ENCODE assay signal across 20 cellular contexts in genomic region chr4:152776352-152776751, GRCh38. TPM values are rescaled to one million over a fixed set of nuclear protein-coding genes. Genes with fewer than 3 reads are reported as not detected.
A peak's percentile ranks its signal among the peaks of the same experiment; 100 is the strongest.
DNase-seq lines count a peak whose midpoint lies in the region; ATAC-seq and TF ChIP-seq lines count a peak whose summit lies in the region.
"Had no signal": no experiment of that assay in that cellular context is flagged by ENCODE, and none has a peak within 500 bp of the region (broad histone marks: within the 10 kb centered on the region; RNA-seq: fewer than 3 reads in every experiment).

No MANE protein-coding gene starts in this region.

- POLR2A ChIA-PET in RWPE1 (lab: Yijun Ruan, JAX; ENCODE audit: low non-redundant PET): no interaction called here
- POLR2A ChIA-PET in naive thymus-derived CD4-positive, alpha-beta T cell (lab: Charles Lee): no interaction called here

- CTCF ChIA-PET in RWPE1 (lab: Yijun Ruan, JAX): interaction anchor here (0.6 kb wide), 1 partner anchor 1414 kb away, joined by 3 read pairs; no protein-coding TSS in a partner anchor
- CTCF ChIA-PET in naive thymus-derived CD4-positive, alpha-beta T cell (lab: Charles Lee): no interaction called here

- H3K36me3 Mint-ChIP-seq in nephron (ENCODE audit: low read depth): no peaks in the 10 kb centered on the region
- no peaks in the 10 kb centered on the region for H3K36me3 Mint-ChIP-seq in naive thymus-derived CD4-positive, alpha-beta T cell

- peaks cover 17% of the 10 kb centered on the region for H3K4me1 Mint-ChIP-seq in nephron
- peaks cover 13 to 39% (median 22%) of the 10 kb centered on the region in 7 donors for H3K4me1 Mint-ChIP-seq in naive thymus-derived CD4-positive, alpha-beta T cell

- intact Hi-C loops in naive thymus-derived CD4-positive, alpha-beta T cell (cut with micrococcal nuclease): loop anchor here in 1 of 2 donors (5.0 kb wide), 1 partner anchor 319 kb away; no protein-coding TSS in a partner anchor

- peak; percentile 42 for DNase-seq in COLO829 (ENCODE audit: low spot score)
- DNase-seq in RWPE1 (ENCODE audit: low spot score): peak; percentile 30
- DNase-seq in cardiac fibroblast (ENCODE audit: low read depth in 2 of 2): peak; percentile 25 to 31
- DNase-seq in erythroblast (lab: John Stamatoyannopoulos, UW): no peak
- DNase-seq in HT-29 (ENCODE audit: low spot score): no peak
- no peak for DNase-seq in naive thymus-derived CD4-positive, alpha-beta T cell
- DNase-seq: AML-193, Calu3, DMS79, GOT3, MM.1S, NCI-H1105, NCI-H187, NCI-H446 treated with DMSO at 0.1 percent for 48 hours, NCI-H82, SHP77 had no signal

- TF ChIP-seq CTCF in RWPE1 (conservative IDR thresholded peaks at IDR 0.05; ENCODE audit: low read depth) (no peak), cardiac fibroblast (IDR thresholded peaks at IDR 0.05; ENCODE audit: low read depth, low read length) (no peak), nephron (IDR thresholded peaks at IDR 0.05; ENCODE audit: unreplicated experiment in 3 of 3) (no peak)

- H3K27ac Mint-ChIP-seq in nephron: no peak overlapping the region
- H3K27ac Mint-ChIP-seq in naive thymus-derived CD4-positive, alpha-beta T cell: no peak overlapping the region

- peaks cover 7 to 8% of the 10 kb centered on the region in 2 donors for H3K4me1 ChIP-seq in naive thymus-derived CD4-positive, alpha-beta T cell (ENCODE audit: control insufficient read depth in 2 of 2, insufficient read depth in 2 of 2, low read length in 2 of 2)

- H3K27me3 ChIP-seq in naive thymus-derived CD4-positive, alpha-beta T cell (ENCODE audit: control insufficient read depth in 2 of 2, insufficient read depth in 2 of 2, low read length in 2 of 2): no peaks in the 10 kb centered on the region

- TF ChIP-seq POLR2A in erythroblast (IDR thresholded peaks at IDR 0.05; ENCODE audit: low read length): no peak

- no peaks in the 10 kb centered on the region for H3K27me3 Mint-ChIP-seq in nephron (ENCODE audit: low read depth)
- H3K27me3 Mint-ChIP-seq in naive thymus-derived CD4-positive, alpha-beta T cell: peaks cover 0 to 29% (median 6%) of the 10 kb centered on the region in 5 donors

- no peaks in the 10 kb centered on the region for H3K36me3 ChIP-seq in naive thymus-derived CD4-positive, alpha-beta T cell (ENCODE audit: control insufficient read depth in 2 of 3, insufficient read depth in 3 of 3, low read length in 3 of 3)

- ATAC-seq in naive thymus-derived CD4-positive, alpha-beta T cell: no peak
- ATAC-seq: Panc1 had no signal

- peak overlapping the region in 2 of 3 experiments; percentile 11 to 52 for H3K4me3 Mint-ChIP-seq in nephron
- no peak overlapping the region for H3K4me3 Mint-ChIP-seq in naive thymus-derived CD4-positive, alpha-beta T cell

- H3K9me3 Mint-ChIP-seq in nephron: no peaks in the 10 kb centered on the region
- peaks cover 0 to 7% (median 0%) of the 10 kb centered on the region in 11 donors for H3K9me3 Mint-ChIP-seq in naive thymus-derived CD4-positive, alpha-beta T cell

- no peaks in the 10 kb centered on the region for H3K9me3 ChIP-seq in naive thymus-derived CD4-positive, alpha-beta T cell (ENCODE audit: control insufficient read depth in 2 of 3, low read length in 3 of 3)

- H3K4me3 ChIP-seq in cardiac fibroblast (replicated peaks in 1 of 2; ENCODE audit: low read depth in 2 of 2, low read length in 2 of 2): no peak overlapping the region
- no peak overlapping the region for H3K4me3 ChIP-seq in naive thymus-derived CD4-positive, alpha-beta T cell (ENCODE audit: low read length)

- H3K27ac ChIP-seq in RWPE1: no peak overlapping the region
- H3K27ac ChIP-seq in naive thymus-derived CD4-positive, alpha-beta T cell (ENCODE audit: low read depth, low read length): no peak overlapping the region
- H3K27ac ChIP-seq: HL-60, KMS-11 had no signal

RNA-seq across cellular contexts. Expression of gene TIGD4, which starts 3.2 kb away (rescaled TPM):
- total RNA-seq in HT-29 (2014; rRNA removed; shearing (Covaris generic)): 0.23 and 0.34 TPM in 2 replicates
- total RNA-seq in naive thymus-derived CD4-positive, alpha-beta T cell: under 1 TPM in 2 of 5 experiments, not detected in 3; 0.15 to 0.19 TPM
- under 1 TPM in 1 of 2 donors, not detected in 1; 0.13 TPM for polyA plus RNA-seq in naive thymus-derived CD4-positive, alpha-beta T cell

RNA-seq across cellular contexts. Expression of gene ARFIP1, which starts 3.4 kb away (rescaled TPM):
- 27.0 and 29.6 TPM in 2 replicates for total RNA-seq in HT-29 (2014; rRNA removed; shearing (Covaris generic))
- 10 to 100 TPM in 4 of 5 experiments, 1 to 10 TPM in 1; 5.1 to 20.2 (median 15.1) TPM for total RNA-seq in naive thymus-derived CD4-positive, alpha-beta T cell
- 10 to 100 TPM; 11.9 to 17.2 TPM for polyA plus RNA-seq in naive thymus-derived CD4-positive, alpha-beta T cell

Comparison
In these comparisons a context has a peak if more than half of its experiments do, and no peak if none do; other contexts are left out.
1. DNase-seq: peak in COLO829 (single experiment), RWPE1 (single experiment) and cardiac fibroblast (2 of 2); none in erythroblast (0 of 2), HT-29 (single experiment) and naive thymus-derived CD4-positive, alpha-beta T cell (0 of 9).
2. H3K4me3 Mint-ChIP-seq: peak in nephron (2 of 3); none in naive thymus-derived CD4-positive, alpha-beta T cell (0 of 10).